Comparison of ENCODE assay signal across 20 cellular contexts in the genomic region with DNA sequence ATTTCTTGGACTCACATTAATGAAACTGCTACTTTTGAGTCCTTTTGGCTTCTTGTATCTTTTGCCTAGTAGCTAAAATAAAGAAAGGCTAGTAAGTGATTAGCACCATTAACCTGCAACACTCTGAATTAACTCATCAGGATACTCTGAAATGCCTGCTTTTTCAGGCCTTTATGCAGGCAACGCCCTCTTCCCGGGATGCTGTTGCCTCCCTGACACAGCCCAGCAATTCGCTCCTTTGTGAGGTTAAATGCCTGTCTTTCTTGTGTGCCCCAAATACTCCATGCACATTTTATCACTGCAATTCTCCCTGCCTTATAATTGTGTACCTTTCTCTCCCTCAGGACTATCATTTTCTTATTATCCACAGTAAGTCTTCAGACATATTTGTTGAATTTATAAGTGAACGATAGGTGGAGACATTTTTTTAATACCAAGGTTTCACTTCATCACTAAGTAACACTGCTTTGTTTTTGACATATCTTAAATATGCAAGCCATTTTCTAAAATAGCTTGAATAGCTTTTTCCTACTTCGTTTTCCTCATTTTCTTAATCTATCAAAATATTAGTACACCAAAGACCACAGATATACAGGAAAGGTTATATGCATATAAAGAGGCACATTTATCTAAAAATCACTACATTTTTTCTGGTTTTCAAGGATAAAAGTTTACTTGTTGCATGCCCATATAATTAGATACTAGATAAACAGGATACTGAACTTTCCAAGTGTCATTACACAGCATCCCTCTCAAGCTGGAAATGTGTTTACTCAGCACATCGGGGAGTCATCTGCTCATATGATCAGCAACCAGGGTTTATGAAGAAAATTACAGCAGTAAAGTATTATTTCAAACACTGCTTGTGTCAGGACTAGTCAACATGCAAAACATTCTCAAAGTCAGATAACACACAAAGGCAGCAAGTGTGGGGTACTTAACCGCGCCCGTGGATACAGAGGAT. TPM values are rescaled to one million over a fixed set of nuclear protein-coding genes. Genes with fewer than 3 reads are reported as not detected.
DNase-seq lines count a peak whose midpoint lies in the region; ATAC-seq, FAIRE-seq and TF ChIP-seq lines count a peak whose summit lies in the region.
"Had no signal": no experiment of that assay in that cellular context is flagged by ENCODE, and none has a peak within 500 bp of the region (broad histone marks: within the 10 kb centered on the region; RNA-seq: fewer than 3 reads in every experiment).

No MANE protein-coding gene starts in this region.

- peak overlapping the region in 1 of 2 donors; percentile 48 for H3K27ac ChIP-seq in breast epithelium
- H3K27ac ChIP-seq: left ventricle myocardium inferior had no signal

- peak; percentile 37 for FAIRE-seq in GM19239 (lab: Jason Lieb, UNC)
- FAIRE-seq: GM12878 had no signal

- H3K9me3 ChIP-seq in breast epithelium = peaks cover 0 to 5% of the 10 kb centered on the region in 2 donors
- H3K9me3 ChIP-seq: left ventricle myocardium inferior had no signal

- no peak for ATAC-seq in GM18861 (IDR thresholded peaks at IDR 0.05; ENCODE audit: unreplicated experiment)
- ATAC-seq: GM12878, SK-N-SH treated with all-trans-retinoic acid at 6 μM for 48 hours had no signal

- DNase-seq in GM19239 (ENCODE audit: insufficient read length, low spot score) (no peak), LNCaP clone FGC (ENCODE audit: low read depth) (no peak), iPS-NIHi11 (ENCODE audit: low spot score) (peak; percentile 19), DMS153 (lab: John Stamatoyannopoulos, UW) (no peak), COLO668 (lab: John Stamatoyannopoulos, UW; ENCODE audit: unreplicated experiment) (no peak), breast epithelium (ENCODE audit: low spot score in 2 of 2) (no peak)
- DNase-seq: activated CD8-positive, alpha-beta memory T cell treated with anti-CD3 and anti-CD28 coated beads for 24 hours; activated effector memory CD4-positive, alpha-beta T cell treated with Interleukin-2 at 50 U/mL for 16 hours; aorta; cortex of kidney; left ventricle myocardium inferior; substantia nigra had no signal

- TF ChIP-seq POLR2A in breast epithelium (IDR thresholded peaks at IDR 0.05) = no peak

- H3K27me3 ChIP-seq in breast epithelium = no peaks in the 10 kb centered on the region

- intact Hi-C loops in breast epithelium (cut with DNase I; ENCODE audit: low total_unique reads) = no loop called here

- no peak overlapping the region for H3K4me3 ChIP-seq in LNCaP clone FGC (ENCODE audit: low read depth, low read length)
- H3K4me3 ChIP-seq in WI38 (ENCODE audit: low read depth, low read length) = peak overlapping the region; percentile 7; the same call in 1 of the 2 replicates
- H3K4me3 ChIP-seq in breast epithelium = no peak overlapping the region
- H3K4me3 ChIP-seq: GM12878, left ventricle myocardium inferior had no signal

- H3K36me3 ChIP-seq in breast epithelium = no peaks in the 10 kb centered on the region
- H3K36me3 ChIP-seq: left ventricle myocardium inferior had no signal

- H3K4me1 ChIP-seq in breast epithelium = no peaks in the 10 kb centered on the region
- H3K4me1 ChIP-seq: left ventricle myocardium inferior had no signal

- TF ChIP-seq CTCF in LNCaP clone FGC (IDR thresholded peaks at IDR 0.05; ENCODE audit: control insufficient read depth, extremely low read depth, insufficient read depth) (0 out of 2 replicates have a peak, but pooled peaks have one; percentile 25), WI38 (IDR thresholded peaks at IDR 0.05; ENCODE audit: low read depth, low read length) (no peak; the same call in 1 of the 2 replicates), breast epithelium (IDR thresholded peaks at IDR 0.05) (no peak)

RNA-seq across cellular contexts. Expression of gene DDI1, which starts 48.5 kb away (rescaled TPM):
- total RNA-seq in breast epithelium = not detected
- total RNA-seq: aorta, esophagus mucosa, GM12878, left ventricle myocardium inferior, MCF 10A, myocyte, pulmonary artery endothelial cell had no signal
